ENCODE assay signal across 13 cellular contexts in the genomic region with DNA sequence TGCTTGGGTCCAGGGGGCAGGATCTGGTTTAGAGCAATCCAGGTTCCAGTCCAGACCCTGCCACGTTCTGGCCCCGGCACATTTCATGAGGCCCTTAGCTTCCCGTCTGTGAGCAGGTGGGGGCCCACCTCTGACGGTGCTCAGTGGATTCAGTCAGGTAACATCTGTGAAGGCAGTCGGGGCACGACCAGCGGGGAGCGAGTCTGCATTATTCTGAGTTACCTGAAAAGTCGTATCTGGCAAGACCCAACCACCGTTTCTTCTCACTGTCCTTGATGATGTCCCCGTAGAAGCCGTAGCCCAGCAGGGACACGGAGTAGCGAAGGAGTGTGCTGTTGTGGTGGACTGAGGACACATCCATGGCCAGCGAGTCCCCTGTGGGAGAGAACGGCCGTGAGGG. TPM values are rescaled to one million over a fixed set of nuclear protein-coding genes. Genes with fewer than 3 reads are reported as not detected.
A peak's percentile ranks its signal among the peaks of the same experiment; 100 is the strongest.
DNase-seq lines count a peak whose midpoint lies in the region; ATAC-seq and TF ChIP-seq lines count a peak whose summit lies in the region.
"Had no signal": no experiment of that assay in that cellular context is flagged by ENCODE, and none has a peak within 500 bp of the region (broad histone marks: within the 10 kb centered on the region; RNA-seq: fewer than 3 reads in every experiment).

No MANE protein-coding gene starts in this region.

- H3K27ac Mint-ChIP-seq in T-helper 2 cell treated with Interferon-gamma antibody and Interleukin-4, amounts not matched to agents 5 μg/mL and 100 μg/mL, for 36 hours, result peak overlapping the region; percentile 22
- no peak overlapping the region for H3K27ac Mint-ChIP-seq in natural killer cell treated with Interleukin-12 subunit alpha and Interleukin-12 subunit beta and Interleukin-15 and Interleukin-18, amount 100 ng/mL, for 72 hours
- H3K27ac Mint-ChIP-seq in natural killer cell, result no peak overlapping the region
- H3K27ac Mint-ChIP-seq in neural progenitor cell, result peak overlapping the region; percentile 93

- H2AFZ ChIP-seq in neural progenitor cell (replicated peaks), result no peak overlapping the region
- H2AFZ ChIP-seq: GM23248 had no signal

- ATAC-seq in natural killer cell treated with Interleukin-12 subunit alpha and Interleukin-12 subunit beta and Interleukin-15 and Interleukin-18, amount 100 ng/mL, for 72 hours, result no peak
- ATAC-seq in natural killer cell, result no peak
- ATAC-seq in GM21390 (IDR thresholded peaks at IDR 0.05; ENCODE audit: unreplicated experiment), result no peak

- no peaks in the 10 kb centered on the region for H3K79me2 ChIP-seq in neural progenitor cell (ENCODE audit: low read depth)

- no peak overlapping the region for H3K27ac ChIP-seq in neural progenitor cell
- H3K27ac ChIP-seq: BLaER1, GM23248 had no signal

- H4K20me1 ChIP-seq in neural progenitor cell (ENCODE audit: low read depth), result peaks cover under 1% of the 10 kb centered on the region

- no peaks in the 10 kb centered on the region for H3K27me3 ChIP-seq in neural progenitor cell
- H3K27me3 ChIP-seq: BLaER1 had no signal

- no peaks in the 10 kb centered on the region for H3K4me1 Mint-ChIP-seq in T-helper 2 cell treated with Interferon-gamma antibody and Interleukin-4, amounts not matched to agents 5 μg/mL and 100 μg/mL, for 36 hours (ENCODE audit: low read depth)
- no peaks in the 10 kb centered on the region for H3K4me1 Mint-ChIP-seq in natural killer cell treated with Interleukin-12 subunit alpha and Interleukin-12 subunit beta and Interleukin-15 and Interleukin-18, amount 100 ng/mL, for 72 hours (ENCODE audit: low read depth in 2 of 2)
- H3K4me1 Mint-ChIP-seq in natural killer cell (no peaks in the 10 kb centered on the region), neural progenitor cell (peaks cover 13% of the 10 kb centered on the region)

- peaks cover 51% of the 10 kb centered on the region for H3K36me3 Mint-ChIP-seq in T-helper 2 cell treated with Interferon-gamma antibody and Interleukin-4, amounts not matched to agents 5 μg/mL and 100 μg/mL, for 36 hours (ENCODE audit: low read depth)
- H3K36me3 Mint-ChIP-seq in natural killer cell treated with Interleukin-12 subunit alpha and Interleukin-12 subunit beta and Interleukin-15 and Interleukin-18, amount 100 ng/mL, for 72 hours, result peaks cover 12% of the 10 kb centered on the region
- H3K36me3 Mint-ChIP-seq in natural killer cell, result no peaks in the 10 kb centered on the region
- H3K36me3 Mint-ChIP-seq in neural progenitor cell, result peaks cover 23% of the 10 kb centered on the region

- H3K9me3 ChIP-seq in neural progenitor cell (ENCODE audit: low read depth), result no peaks in the 10 kb centered on the region
- H3K9me3 ChIP-seq: BLaER1, HAP-1 had no signal

- no peak for TF ChIP-seq CTCF in natural killer cell (IDR thresholded peaks at IDR 0.05)
- no peak for TF ChIP-seq CTCF in neural progenitor cell (IDR thresholded peaks at IDR 0.05)

- DNase-seq in T-helper 2 cell treated with Interferon-gamma antibody and Interleukin-4, amounts not matched to agents 5 μg/mL and 100 μg/mL, for 36 hours (ENCODE audit: low spot score), result no peak
- no peak for DNase-seq in T-helper 2 cell
- peak; percentile 42 for DNase-seq in natural killer cell treated with Interleukin-12 subunit alpha and Interleukin-12 subunit beta and Interleukin-15 and Interleukin-18, amount 100 ng/mL, for 72 hours (ENCODE audit: low spot score)
- DNase-seq in natural killer cell, result no peak
- DNase-seq in neural progenitor cell (ENCODE audit: low spot score), result no peak
- no peak for DNase-seq in NCI-H2081 (lab: John Stamatoyannopoulos, UW)
- DNase-seq: 8988T, AML-193, DMS53, GM23248 had no signal

- H3K4me3 Mint-ChIP-seq in T-helper 2 cell treated with Interferon-gamma antibody and Interleukin-4, amounts not matched to agents 5 μg/mL and 100 μg/mL, for 36 hours, result no peak overlapping the region
- H3K4me3 Mint-ChIP-seq in natural killer cell treated with Interleukin-12 subunit alpha and Interleukin-12 subunit beta and Interleukin-15 and Interleukin-18, amount 100 ng/mL, for 72 hours, result no peak overlapping the region
- H3K4me3 Mint-ChIP-seq in natural killer cell (no peak overlapping the region), neural progenitor cell (no peak overlapping the region)

- no peaks in the 10 kb centered on the region for H3K36me3 ChIP-seq in neural progenitor cell

- no peak overlapping the region for H3K9ac ChIP-seq in neural progenitor cell
- H3K9ac ChIP-seq: BLaER1, GM23248 had no signal

- H3K9me3 Mint-ChIP-seq in T-helper 2 cell treated with Interferon-gamma antibody and Interleukin-4, amounts not matched to agents 5 μg/mL and 100 μg/mL, for 36 hours, result no peaks in the 10 kb centered on the region
- H3K9me3 Mint-ChIP-seq in natural killer cell treated with Interleukin-12 subunit alpha and Interleukin-12 subunit beta and Interleukin-15 and Interleukin-18, amount 100 ng/mL, for 72 hours, result no peaks in the 10 kb centered on the region
- H3K9me3 Mint-ChIP-seq in natural killer cell, result no peaks in the 10 kb centered on the region
- H3K9me3 Mint-ChIP-seq in neural progenitor cell, result no peaks in the 10 kb centered on the region

- H3K4me1 ChIP-seq in neural progenitor cell, result no peaks in the 10 kb centered on the region
- H3K4me1 ChIP-seq: HAP-1 had no signal

- no peaks in the 10 kb centered on the region for H3F3A ChIP-seq in neural progenitor cell (ENCODE audit: low read depth)

- H3K4me2 ChIP-seq in neural progenitor cell, result no peak overlapping the region
- H3K4me2 ChIP-seq: BLaER1 had no signal

- no peak overlapping the region for H3K4me3 ChIP-seq in neural progenitor cell
- H3K4me3 ChIP-seq: BLaER1, GM23248, HAP-1 had no signal

- H3K27me3 Mint-ChIP-seq in T-helper 2 cell treated with Interferon-gamma antibody and Interleukin-4, amounts not matched to agents 5 μg/mL and 100 μg/mL, for 36 hours (ENCODE audit: low read depth), result no peaks in the 10 kb centered on the region
- H3K27me3 Mint-ChIP-seq in natural killer cell treated with Interleukin-12 subunit alpha and Interleukin-12 subunit beta and Interleukin-15 and Interleukin-18, amount 100 ng/mL, for 72 hours, result no peaks in the 10 kb centered on the region
- H3K27me3 Mint-ChIP-seq in natural killer cell (ENCODE audit: low read depth in 2 of 2) (no peaks in the 10 kb centered on the region), neural progenitor cell (ENCODE audit: insufficient read depth, low read depth) (peaks cover 5% of the 10 kb centered on the region)

- intact Hi-C loops in natural killer cell (cut with micrococcal nuclease), result no loop called here

RNA-seq across cellular contexts. Expression of gene CERK, which starts 39.0 kb away (rescaled TPM):
- 10 to 100 TPM; 38.1 to 55.8 TPM for total RNA-seq in natural killer cell treated with Interleukin-12 subunit alpha and Interleukin-12 subunit beta and Interleukin-15 and Interleukin-18, amount 100 ng/mL, for 72 hours
- total RNA-seq in natural killer cell (10 to 100 TPM; 50.0 to 71.2 (median 55.6) TPM), neural progenitor cell (ENCODE audit: low replicate concordance) (53.6 and 80.6 TPM in 2 replicates)

Comparison
In these comparisons a context has a peak if more than half of its experiments do, and no peak if none do; other contexts are left out.
1. H3K27ac Mint-ChIP-seq: peak in T-helper 2 cell treated with Interferon-gamma antibody and Interleukin-4, amounts not matched to agents 5 μg/mL and 100 μg/mL, for 36 hours (single experiment) and neural progenitor cell (single experiment); none in natural killer cell treated with Interleukin-12 subunit alpha and Interleukin-12 subunit beta and Interleukin-15 and Interleukin-18, amount 100 ng/mL, for 72 hours (0 of 2) and natural killer cell (0 of 2).